Comparison of ENCODE assay signal across 13 cellular contexts in the genomic region with DNA sequence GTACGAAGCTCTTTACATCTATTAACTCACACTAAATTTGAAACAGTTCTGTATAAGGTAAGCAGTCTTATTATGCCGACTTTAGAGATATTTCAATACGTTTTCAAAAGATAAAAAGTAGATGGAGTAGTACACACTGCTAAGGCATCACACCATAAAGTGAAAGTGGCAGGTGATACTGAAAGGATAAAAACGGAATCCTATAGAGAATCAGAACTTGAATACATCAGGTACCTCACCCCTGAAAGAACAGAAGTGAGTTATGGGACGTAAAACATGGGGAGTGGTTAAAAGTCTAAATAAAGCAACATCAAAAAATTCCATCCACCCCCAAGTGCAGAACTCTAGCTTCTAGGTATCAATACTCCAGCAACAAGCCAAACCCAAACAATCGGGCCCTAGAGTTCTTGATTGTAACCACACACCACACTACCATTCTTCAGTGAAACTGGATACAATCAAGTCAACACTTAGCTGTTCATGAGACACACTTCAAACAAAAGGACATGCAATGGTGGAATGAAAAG.
DNase-seq lines count a peak whose midpoint lies in the region; ATAC-seq and TF ChIP-seq lines count a peak whose summit lies in the region.
"Had no signal": no experiment of that assay in that cellular context is flagged by ENCODE, and none has a peak within 500 bp of the region (broad histone marks: within the 10 kb centered on the region; RNA-seq: fewer than 3 reads in every experiment).

No MANE protein-coding gene starts in this region.

- H3K9me3 Mint-ChIP-seq in immature natural killer cell = peaks cover 0 to 11% (median 1%) of the 10 kb centered on the region in 6 donors

- no peak overlapping the region for H3K27ac ChIP-seq in smooth muscle cell (ENCODE audit: low read depth)
- H3K27ac ChIP-seq: skin epidermis had no signal

- H3K4me3 ChIP-seq in GM06990 (replicated peaks; ENCODE audit: low read depth, low read length) (peak overlapping the region; percentile 13; the same call in 1 of the 2 replicates), smooth muscle cell (no peak overlapping the region)
- H3K4me3 ChIP-seq: skin epidermis had no signal

- H3K79me2 ChIP-seq in smooth muscle cell (ENCODE audit: low read depth) = peaks cover 8% of the 10 kb centered on the region

- no peaks in the 10 kb centered on the region for H4K20me1 ChIP-seq in smooth muscle cell (ENCODE audit: low read depth)

- peak; percentile 29 for DNase-seq in GM06990 (ENCODE audit: extremely low read depth, insufficient read length)
- no peak for DNase-seq in NCI-H82 (lab: John Stamatoyannopoulos, UW)
- DNase-seq in smooth muscle cell (lab: John Stamatoyannopoulos, UW; ENCODE audit: unreplicated experiment) = no peak
- no peak for DNase-seq in immature natural killer cell
- no peak for DNase-seq in cerebellar cortex (ENCODE audit: low spot score)
- DNase-seq: dermis blood vessel endothelial cell, NCI-H69, SW 1271 had no signal

- H3K36me3 Mint-ChIP-seq in immature natural killer cell = peaks cover 0 to 7% (median 0%) of the 10 kb centered on the region in 3 donors

- no peaks in the 10 kb centered on the region for H3K4me1 ChIP-seq in smooth muscle cell (ENCODE audit: low read depth)

- no peaks in the 10 kb centered on the region for H3F3A ChIP-seq in smooth muscle cell (ENCODE audit: low read depth)

- no peaks in the 10 kb centered on the region for H3K9me3 ChIP-seq in smooth muscle cell (replicated peaks; ENCODE audit: low read depth)

- WGBS in smooth muscle cell (ENCODE audit: low lambda C conversion rate) = 96% methylated on average over 6 of the region's 6 CpGs

- H3K27me3 ChIP-seq in GM06990 (replicated peaks; ENCODE audit: control insufficient read depth, insufficient read depth, low read length) (no peaks in the 10 kb centered on the region), smooth muscle cell (ENCODE audit: low read depth) (no peaks in the 10 kb centered on the region)

- H3K36me3 ChIP-seq in GM06990 (ENCODE audit: control insufficient read depth, insufficient read depth, low read length) = no peaks in the 10 kb centered on the region
- H3K36me3 ChIP-seq in smooth muscle cell (ENCODE audit: low read depth) = no peaks in the 10 kb centered on the region

- peaks cover 3 to 17% of the 10 kb centered on the region in 2 donors for H3K4me1 Mint-ChIP-seq in immature natural killer cell

- no peak overlapping the region for H2AFZ ChIP-seq in smooth muscle cell (ENCODE audit: low read depth)

- peaks cover 0 to 2% (median 0%) of the 10 kb centered on the region in 3 donors for H3K27me3 Mint-ChIP-seq in immature natural killer cell (ENCODE audit: low read depth in 3 of 3)
- H3K27me3 Mint-ChIP-seq: IgD-negative memory B cell had no signal

- H3K4me2 ChIP-seq in smooth muscle cell = no peak overlapping the region

- H3K27ac Mint-ChIP-seq in immature natural killer cell = no peak overlapping the region

- H3K4me3 Mint-ChIP-seq in immature natural killer cell = no peak overlapping the region

- ATAC-seq in GM18867 (IDR thresholded peaks at IDR 0.05; ENCODE audit: unreplicated experiment) (peak; percentile 65), HG02588 (IDR thresholded peaks at IDR 0.05; ENCODE audit: unreplicated experiment) (peak; percentile 72), HG03571 (IDR thresholded peaks at IDR 0.05; ENCODE audit: unreplicated experiment) (peak; percentile 74)

- H3K9ac ChIP-seq in smooth muscle cell (ENCODE audit: low read depth) = no peak overlapping the region

- TF ChIP-seq CTCF in GM06990 (IDR thresholded peaks at IDR 0.05; ENCODE audit: insufficient read depth, low read length, poor library complexity, severe bottlenecking) = no peak
- TF ChIP-seq CTCF in smooth muscle cell (IDR thresholded peaks at IDR 0.05; ENCODE audit: borderline replicate concordance, insufficient read depth, poor library complexity, severe bottlenecking) = no peak
